In genomic region chr16:54143410-54143809, GRCh38 we compare ENCODE assay signal across 2 cellular contexts.
TF ChIP-seq lines count a peak whose summit lies in the region.

No MANE protein-coding gene starts in this region.

TF ChIP-seq in GM23338, 12 proteins besides CTCF, POLR2A, EP300 and RAD21 (continued from another document):
- TF ChIP-seq, protein P1, sequence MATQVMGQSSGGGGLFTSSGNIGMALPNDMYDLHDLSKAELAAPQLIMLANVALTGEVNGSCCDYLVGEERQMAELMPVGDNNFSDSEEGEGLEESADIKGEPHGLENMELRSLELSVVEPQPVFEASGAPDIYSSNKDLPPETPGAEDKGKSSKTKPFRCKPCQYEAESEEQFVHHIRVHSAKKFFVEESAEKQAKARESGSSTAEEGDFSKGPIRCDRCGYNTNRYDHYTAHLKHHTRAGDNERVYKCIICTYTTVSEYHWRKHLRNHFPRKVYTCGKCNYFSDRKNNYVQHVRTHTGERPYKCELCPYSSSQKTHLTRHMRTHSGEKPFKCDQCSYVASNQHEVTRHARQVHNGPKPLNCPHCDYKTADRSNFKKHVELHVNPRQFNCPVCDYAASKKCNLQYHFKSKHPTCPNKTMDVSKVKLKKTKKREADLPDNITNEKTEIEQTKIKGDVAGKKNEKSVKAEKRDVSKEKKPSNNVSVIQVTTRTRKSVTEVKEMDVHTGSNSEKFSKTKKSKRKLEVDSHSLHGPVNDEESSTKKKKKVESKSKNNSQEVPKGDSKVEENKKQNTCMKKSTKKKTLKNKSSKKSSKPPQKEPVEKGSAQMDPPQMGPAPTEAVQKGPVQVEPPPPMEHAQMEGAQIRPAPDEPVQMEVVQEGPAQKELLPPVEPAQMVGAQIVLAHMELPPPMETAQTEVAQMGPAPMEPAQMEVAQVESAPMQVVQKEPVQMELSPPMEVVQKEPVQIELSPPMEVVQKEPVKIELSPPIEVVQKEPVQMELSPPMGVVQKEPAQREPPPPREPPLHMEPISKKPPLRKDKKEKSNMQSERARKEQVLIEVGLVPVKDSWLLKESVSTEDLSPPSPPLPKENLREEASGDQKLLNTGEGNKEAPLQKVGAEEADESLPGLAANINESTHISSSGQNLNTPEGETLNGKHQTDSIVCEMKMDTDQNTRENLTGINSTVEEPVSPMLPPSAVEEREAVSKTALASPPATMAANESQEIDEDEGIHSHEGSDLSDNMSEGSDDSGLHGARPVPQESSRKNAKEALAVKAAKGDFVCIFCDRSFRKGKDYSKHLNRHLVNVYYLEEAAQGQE (IDR thresholded peaks at IDR 0.05; ENCODE audit: unreplicated experiment), result no peak
- TF ChIP-seq POLR2AphosphoS5 (IDR thresholded peaks at IDR 0.05; ENCODE audit: low read depth), result no peak
- TF ChIP-seq ZNF114 (CRISPR knock-in tag; IDR thresholded peaks at IDR 0.05), result no peak
- no peak for TF ChIP-seq EZH2phosphoT487 (IDR thresholded peaks at IDR 0.05; ENCODE audit: unreplicated experiment)
- TF ChIP-seq, protein P2, sequence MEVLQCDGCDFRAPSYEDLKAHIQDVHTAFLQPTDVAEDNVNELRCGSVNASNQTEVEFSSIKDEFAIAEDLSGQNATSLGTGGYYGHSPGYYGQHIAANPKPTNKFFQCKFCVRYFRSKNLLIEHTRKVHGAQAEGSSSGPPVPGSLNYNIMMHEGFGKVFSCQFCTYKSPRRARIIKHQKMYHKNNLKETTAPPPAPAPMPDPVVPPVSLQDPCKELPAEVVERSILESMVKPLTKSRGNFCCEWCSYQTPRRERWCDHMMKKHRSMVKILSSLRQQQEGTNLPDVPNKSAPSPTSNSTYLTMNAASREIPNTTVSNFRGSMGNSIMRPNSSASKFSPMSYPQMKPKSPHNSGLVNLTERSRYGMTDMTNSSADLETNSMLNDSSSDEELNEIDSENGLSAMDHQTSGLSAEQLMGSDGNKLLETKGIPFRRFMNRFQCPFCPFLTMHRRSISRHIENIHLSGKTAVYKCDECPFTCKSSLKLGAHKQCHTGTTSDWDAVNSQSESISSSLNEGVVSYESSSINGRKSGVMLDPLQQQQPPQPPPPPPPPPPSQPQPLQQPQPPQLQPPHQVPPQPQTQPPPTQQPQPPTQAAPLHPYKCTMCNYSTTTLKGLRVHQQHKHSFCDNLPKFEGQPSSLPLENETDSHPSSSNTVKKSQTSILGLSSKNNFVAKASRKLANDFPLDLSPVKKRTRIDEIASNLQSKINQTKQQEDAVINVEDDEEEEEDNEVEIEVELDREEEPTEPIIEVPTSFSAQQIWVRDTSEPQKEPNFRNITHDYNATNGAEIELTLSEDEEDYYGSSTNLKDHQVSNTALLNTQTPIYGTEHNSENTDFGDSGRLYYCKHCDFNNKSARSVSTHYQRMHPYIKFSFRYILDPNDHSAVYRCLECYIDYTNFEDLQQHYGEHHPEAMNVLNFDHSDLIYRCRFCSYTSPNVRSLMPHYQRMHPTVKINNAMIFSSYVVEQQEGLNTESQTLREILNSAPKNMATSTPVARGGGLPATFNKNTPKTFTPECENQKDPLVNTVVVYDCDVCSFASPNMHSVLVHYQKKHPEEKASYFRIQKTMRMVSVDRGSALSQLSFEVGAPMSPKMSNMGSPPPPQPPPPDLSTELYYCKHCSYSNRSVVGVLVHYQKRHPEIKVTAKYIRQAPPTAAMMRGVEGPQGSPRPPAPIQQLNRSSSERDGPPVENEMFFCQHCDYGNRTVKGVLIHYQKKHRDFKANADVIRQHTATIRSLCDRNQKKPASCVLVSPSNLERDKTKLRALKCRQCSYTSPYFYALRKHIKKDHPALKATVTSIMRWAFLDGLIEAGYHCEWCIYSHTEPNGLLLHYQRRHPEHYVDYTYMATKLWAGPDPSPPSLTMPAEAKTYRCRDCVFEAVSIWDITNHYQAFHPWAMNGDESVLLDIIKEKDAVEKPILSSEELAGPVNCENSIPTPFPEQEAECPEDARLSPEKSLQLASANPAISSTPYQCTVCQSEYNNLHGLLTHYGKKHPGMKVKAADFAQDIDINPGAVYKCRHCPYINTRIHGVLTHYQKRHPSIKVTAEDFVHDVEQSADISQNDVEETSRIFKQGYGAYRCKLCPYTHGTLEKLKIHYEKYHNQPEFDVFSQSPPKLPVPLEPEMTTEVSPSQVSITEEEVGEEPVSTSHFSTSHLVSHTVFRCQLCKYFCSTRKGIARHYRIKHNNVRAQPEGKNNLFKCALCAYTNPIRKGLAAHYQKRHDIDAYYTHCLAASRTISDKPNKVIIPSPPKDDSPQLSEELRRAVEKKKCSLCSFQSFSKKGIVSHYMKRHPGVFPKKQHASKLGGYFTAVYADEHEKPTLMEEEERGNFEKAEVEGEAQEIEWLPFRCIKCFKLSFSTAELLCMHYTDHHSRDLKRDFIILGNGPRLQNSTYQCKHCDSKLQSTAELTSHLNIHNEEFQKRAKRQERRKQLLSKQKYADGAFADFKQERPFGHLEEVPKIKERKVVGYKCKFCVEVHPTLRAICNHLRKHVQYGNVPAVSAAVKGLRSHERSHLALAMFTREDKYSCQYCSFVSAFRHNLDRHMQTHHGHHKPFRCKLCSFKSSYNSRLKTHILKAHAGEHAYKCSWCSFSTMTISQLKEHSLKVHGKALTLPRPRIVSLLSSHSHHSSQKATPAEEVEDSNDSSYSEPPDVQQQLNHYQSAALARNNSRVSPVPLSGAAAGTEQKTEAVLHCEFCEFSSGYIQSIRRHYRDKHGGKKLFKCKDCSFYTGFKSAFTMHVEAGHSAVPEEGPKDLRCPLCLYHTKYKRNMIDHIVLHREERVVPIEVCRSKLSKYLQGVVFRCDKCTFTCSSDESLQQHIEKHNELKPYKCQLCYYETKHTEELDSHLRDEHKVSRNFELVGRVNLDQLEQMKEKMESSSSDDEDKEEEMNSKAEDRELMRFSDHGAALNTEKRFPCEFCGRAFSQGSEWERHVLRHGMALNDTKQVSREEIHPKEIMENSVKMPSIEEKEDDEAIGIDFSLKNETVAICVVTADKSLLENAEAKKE (CRISPR knock-in tag; IDR thresholded peaks at IDR 0.05), result no peak
- TF ChIP-seq CREB1 (CRISPR knock-in tag; IDR thresholded peaks at IDR 0.05; ENCODE audit: low read depth), result no peak
- no peak for TF ChIP-seq ETS1 (IDR thresholded peaks at IDR 0.05)
- TF ChIP-seq ZNF331 (CRISPR knock-in tag; IDR thresholded peaks at IDR 0.05; ENCODE audit: low read depth), result no peak

TF ChIP-seq in K562, 482 proteins besides CTCF, POLR2A, EP300 and RAD21 (continued from another document):
- TF ChIP-seq, protein P3, sequence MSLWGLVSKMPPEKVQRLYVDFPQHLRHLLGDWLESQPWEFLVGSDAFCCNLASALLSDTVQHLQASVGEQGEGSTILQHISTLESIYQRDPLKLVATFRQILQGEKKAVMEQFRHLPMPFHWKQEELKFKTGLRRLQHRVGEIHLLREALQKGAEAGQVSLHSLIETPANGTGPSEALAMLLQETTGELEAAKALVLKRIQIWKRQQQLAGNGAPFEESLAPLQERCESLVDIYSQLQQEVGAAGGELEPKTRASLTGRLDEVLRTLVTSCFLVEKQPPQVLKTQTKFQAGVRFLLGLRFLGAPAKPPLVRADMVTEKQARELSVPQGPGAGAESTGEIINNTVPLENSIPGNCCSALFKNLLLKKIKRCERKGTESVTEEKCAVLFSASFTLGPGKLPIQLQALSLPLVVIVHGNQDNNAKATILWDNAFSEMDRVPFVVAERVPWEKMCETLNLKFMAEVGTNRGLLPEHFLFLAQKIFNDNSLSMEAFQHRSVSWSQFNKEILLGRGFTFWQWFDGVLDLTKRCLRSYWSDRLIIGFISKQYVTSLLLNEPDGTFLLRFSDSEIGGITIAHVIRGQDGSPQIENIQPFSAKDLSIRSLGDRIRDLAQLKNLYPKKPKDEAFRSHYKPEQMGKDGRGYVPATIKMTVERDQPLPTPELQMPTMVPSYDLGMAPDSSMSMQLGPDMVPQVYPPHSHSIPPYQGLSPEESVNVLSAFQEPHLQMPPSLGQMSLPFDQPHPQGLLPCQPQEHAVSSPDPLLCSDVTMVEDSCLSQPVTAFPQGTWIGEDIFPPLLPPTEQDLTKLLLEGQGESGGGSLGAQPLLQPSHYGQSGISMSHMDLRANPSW (CRISPR knock-in tag; IDR thresholded peaks at IDR 0.05), result no peak
- TF ChIP-seq ZBTB1 (CRISPR knock-in tag; IDR thresholded peaks at IDR 0.05; ENCODE audit: borderline replicate concordance, low read depth), result no peak
